ENCODE assay signal across 11 cellular contexts in genomic region chr4:73989928-73990327, GRCh38. TPM values are rescaled to one million over a fixed set of nuclear protein-coding genes. Genes with fewer than 3 reads are reported as not detected.
"Had no signal": no experiment of that assay in that cellular context is flagged by ENCODE, and none has a peak within 500 bp of the region (broad histone marks: within the 10 kb centered on the region; RNA-seq: fewer than 3 reads in every experiment).

No MANE protein-coding gene starts in this region.

- H3K4me3 ChIP-seq: K562 had no signal

- H3K9ac ChIP-seq: KMS-11 had no signal

- H3K27ac ChIP-seq: HL-60, KMS-11 had no signal

- FAIRE-seq: HepG2, HTR-8/SVneo had no signal

- H3K36me3 Mint-ChIP-seq: IgD-negative memory B cell had no signal

- H3K4me2 ChIP-seq: KMS-11 had no signal

- ATAC-seq: HepG2 had no signal

- H3K4me1 Mint-ChIP-seq: IgD-negative memory B cell had no signal

- DNase-seq: IMR-90, KBM-7, KG1 had no signal

- H3K4me3 Mint-ChIP-seq: IgD-negative memory B cell had no signal

- H3K27ac Mint-ChIP-seq: IgD-negative memory B cell had no signal

- H3K9me3 Mint-ChIP-seq: IgD-negative memory B cell had no signal

RNA-seq across cellular contexts. Expression of gene PPBP, which starts 1.9 kb away (rescaled TPM):
- total RNA-seq: HepG2, HT-29, HT1080, IMR-90 had no signal
- polyA plus RNA-seq: HepG2, IMR-90 had no signal

RNA-seq across cellular contexts. Expression of gene PF4, which starts 8.1 kb away (rescaled TPM):
- total RNA-seq: HepG2, HT1080, IMR-90, K562 had no signal
- polyA plus RNA-seq: HepG2, IMR-90 had no signal

RNA-seq across cellular contexts. Expression of gene CXCL5, which starts 8.5 kb away (rescaled TPM):
- total RNA-seq: HepG2, HT-29, IMR-90, K562 had no signal
- polyA plus RNA-seq: HepG2, K562 had no signal

RNA-seq across cellular contexts. Expression of gene CXCL3, which starts 48.6 kb away (rescaled TPM):
- polyA plus RNA-seq: HepG2, IgD-negative memory B cell had no signal
